14 cellular contexts compared by ENCODE assay signal in the genomic region with DNA sequence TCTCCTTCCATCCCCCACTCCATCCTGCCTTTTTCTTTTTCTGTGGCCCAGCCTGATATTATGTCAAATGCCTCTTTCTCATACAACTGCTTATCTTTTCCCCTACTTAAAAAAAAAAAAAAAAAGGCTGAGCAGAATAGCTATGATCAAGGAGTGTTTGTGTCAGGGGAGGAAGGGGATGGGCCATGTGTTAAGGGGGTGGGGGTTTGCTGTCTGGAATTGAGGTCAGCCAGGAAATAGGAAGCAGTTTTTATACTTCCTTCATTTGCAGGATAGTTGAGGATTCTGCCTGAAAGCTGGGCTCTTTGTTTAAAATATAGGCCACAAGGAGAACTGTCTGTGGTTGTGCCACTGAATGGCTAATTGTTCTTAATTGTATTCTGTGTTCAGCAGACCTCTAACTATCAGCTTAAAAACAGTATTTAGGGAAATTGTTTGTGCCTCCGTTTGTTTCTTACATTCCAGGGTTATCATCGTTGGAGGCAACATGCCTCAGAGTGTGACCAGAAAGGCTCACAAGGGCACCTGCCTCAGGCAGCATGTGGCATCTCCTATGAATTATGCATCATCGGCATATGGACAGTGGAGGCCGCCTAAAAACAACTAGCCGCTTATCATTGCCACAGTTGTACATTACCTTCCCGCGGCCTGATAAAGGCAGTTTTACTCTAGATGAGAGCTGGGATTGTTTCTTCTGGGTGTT.
A peak's percentile ranks its signal among the peaks of the same experiment; 100 is the strongest.
DNase-seq lines count a peak whose midpoint lies in the region; ATAC-seq and TF ChIP-seq lines count a peak whose summit lies in the region.
"Had no signal": no experiment of that assay in that cellular context is flagged by ENCODE, and none has a peak within 500 bp of the region (broad histone marks: within the 10 kb centered on the region; RNA-seq: fewer than 3 reads in every experiment).

No MANE protein-coding gene starts in this region.

- POLR2A ChIA-PET in Panc1 (lab: Charles Lee): no interaction called here

- BruUV-seq in Panc1 (replicated peaks; lab: Mats Ljungman, UMichigan): no TSS peak

- no peaks in the 10 kb centered on the region for H3K27me3 ChIP-seq in Panc1 (ENCODE audit: control insufficient read depth, insufficient read depth, low read length)
- H3K27me3 ChIP-seq in subcutaneous abdominal adipose tissue (ENCODE audit: control insufficient read depth in 5 of 5, insufficient read depth in 4 of 5, low read length in 5 of 5): no peaks in the 10 kb centered on the region
- H3K27me3 ChIP-seq in WERI-Rb-1 (ENCODE audit: insufficient read depth, low read depth, severe bottlenecking): no peaks in the 10 kb centered on the region
- H3K27me3 ChIP-seq: upper lobe of right lung had no signal

- H3K4me1 ChIP-seq in Panc1 (ENCODE audit: control insufficient read depth, insufficient read depth, low read length) (peaks cover 14% of the 10 kb centered on the region), subcutaneous abdominal adipose tissue (ENCODE audit: control insufficient read depth in 5 of 5, insufficient read depth in 5 of 5, low read length in 5 of 5) (peaks cover 3 to 38% (median 22%) of the 10 kb centered on the region in 5 donors)
- H3K4me1 ChIP-seq: prostate gland had no signal

- CTCF ChIA-PET in Panc1 (lab: Charles Lee): no interaction called here

- H3K4me3 ChIP-seq in Panc1 (ENCODE audit: low read depth in 2 of 2, low read length in 2 of 2) (no peak overlapping the region), subcutaneous abdominal adipose tissue (ENCODE audit: low read depth in 1 of 5, low read length in 5 of 5) (no peak overlapping the region), WERI-Rb-1 (ENCODE audit: low read depth, low read length) (no peak overlapping the region)
- H3K4me3 ChIP-seq: prostate gland, upper lobe of right lung had no signal

- H3K9ac ChIP-seq in subcutaneous abdominal adipose tissue (ENCODE audit: low read length in 5 of 5): no peak overlapping the region

- DNase-seq in NCI-H2081 (lab: John Stamatoyannopoulos, UW): peak; percentile 55 to 76
- DNase-seq in NCI-H2081 treated with DMSO at 0.1 percent for 48 hours (lab: John Stamatoyannopoulos, UW): no peak
- no peak for DNase-seq in Panc1 (ENCODE audit: low read depth, low spot score)
- peak; percentile 18 for DNase-seq in glomerular endothelial cell (ENCODE audit: extremely low read depth, low read depth, low spot score)
- DNase-seq in stimulated activated CD4-positive, alpha-beta T cell treated with anti-CD3 and anti-CD28 coated beads, Interleukin-4, amount 100 ng/mL, for 1 hour: no peak
- DNase-seq in WERI-Rb-1: no peak
- no peak for DNase-seq in AG20443 (ENCODE audit: low spot score)
- DNase-seq: activated T-cell treated with anti-CD3 and anti-CD28 coated beads for 4 hours, EL, islet precursor cell, NCI-H774, upper lobe of right lung had no signal

- TF ChIP-seq CTCF in Panc1 (IDR thresholded peaks at IDR 0.05) (no peak), WERI-Rb-1 (IDR thresholded peaks at IDR 0.05; ENCODE audit: low read depth, low read length) (no peak)

- intact Hi-C loops in Panc1 (cut with micrococcal nuclease; ENCODE audit: unreplicated experiment): no loop called here

- in situ Hi-C loops in Panc1 (cut with HindIII; ENCODE audit: low pct_unique_long_range_greater_than_20kb, low sequenced_read_pairs): no loop called here

- ATAC-seq in Panc1: no peak
- ATAC-seq: upper lobe of right lung had no signal

- H3K27ac ChIP-seq in Panc1 (ENCODE audit: low read length): peak overlapping the region; percentile 13; the same call in 1 of the 2 replicates
- peak overlapping the region; percentile 11 for H3K27ac ChIP-seq in subcutaneous abdominal adipose tissue (ENCODE audit: low read depth, low read length)
- H3K27ac ChIP-seq in WERI-Rb-1: no peak overlapping the region
- H3K27ac ChIP-seq: prostate gland, upper lobe of right lung had no signal

- H3K36me3 ChIP-seq in Panc1 (ENCODE audit: control insufficient read depth, insufficient read depth, low read length): no peaks in the 10 kb centered on the region
- H3K36me3 ChIP-seq in subcutaneous abdominal adipose tissue (ENCODE audit: control insufficient read depth in 5 of 5, insufficient read depth in 5 of 5, low read length in 5 of 5): no peaks in the 10 kb centered on the region
- no peaks in the 10 kb centered on the region for H3K36me3 ChIP-seq in WERI-Rb-1
- H3K36me3 ChIP-seq: prostate gland, upper lobe of right lung had no signal

- H3K9me3 ChIP-seq in Panc1 (ENCODE audit: control insufficient read depth, insufficient read depth, low read depth, low read length) (no peaks in the 10 kb centered on the region), subcutaneous abdominal adipose tissue (ENCODE audit: control insufficient read depth in 5 of 5, low read length in 5 of 5) (no peaks in the 10 kb centered on the region), WERI-Rb-1 (ENCODE audit: severe bottlenecking) (no peaks in the 10 kb centered on the region)
- H3K9me3 ChIP-seq: prostate gland, upper lobe of right lung had no signal

Comparison
In these comparisons a context has a peak if more than half of its experiments do, and no peak if none do; other contexts are left out.
1. DNase-seq: peak in NCI-H2081 (2 of 2) and glomerular endothelial cell (single experiment); none in NCI-H2081 treated with DMSO at 0.1 percent for 48 hours (single experiment), Panc1 (single experiment), stimulated activated CD4-positive, alpha-beta T cell treated with anti-CD3 and anti-CD28 coated beads, Interleukin-4, amount 100 ng/mL, for 1 hour (single experiment), WERI-Rb-1 (single experiment) and AG20443 (single experiment).